Comparison of ENCODE assay signal across 8 cellular contexts in the genomic region with DNA sequence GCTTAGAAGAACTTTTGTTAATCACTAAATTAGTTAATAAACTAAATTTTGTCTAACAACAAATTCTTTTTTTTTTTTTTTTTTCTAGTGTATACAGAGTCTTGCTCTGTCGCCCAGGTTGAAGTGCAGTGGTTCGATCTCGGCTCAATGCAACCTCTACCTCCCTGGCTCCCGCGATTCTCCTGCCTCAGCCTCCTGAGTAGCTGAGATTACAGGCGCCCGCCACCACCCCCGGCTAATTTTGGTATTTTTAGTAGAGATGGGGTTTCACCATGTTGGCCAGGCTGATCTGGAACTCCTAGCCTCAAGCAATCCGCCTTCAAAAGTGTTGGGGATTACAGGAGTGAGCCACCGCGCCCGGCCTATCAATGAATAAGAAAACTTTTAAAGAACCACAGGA. TPM values are rescaled to one million over a fixed set of nuclear protein-coding genes. Genes with fewer than 3 reads are reported as not detected.
DNase-seq lines count a peak whose midpoint lies in the region; ATAC-seq and TF ChIP-seq lines count a peak whose summit lies in the region.

No MANE protein-coding gene starts in this region.

- peak overlapping the region; percentile 66 for H3K4me2 ChIP-seq in fibroblast of lung (ENCODE audit: extremely low read depth, insufficient read depth, low read length)

- H3K27me3 ChIP-seq in SJCRH30 (no peaks in the 10 kb centered on the region), fibroblast of lung (ENCODE audit: control insufficient read depth, insufficient read depth, low read length) (no peaks in the 10 kb centered on the region), sigmoid colon (no peaks in the 10 kb centered on the region)

- no peak overlapping the region for H2AFZ ChIP-seq in fibroblast of lung (ENCODE audit: low read length)

- TF ChIP-seq CTCF in fibroblast of lung (conservative IDR thresholded peaks at IDR 0.05 in 1 of 2, IDR thresholded peaks at IDR 0.05 in 1 of 2; ENCODE audit: low read depth in 1 of 2, low read length in 2 of 2) (no peak), sigmoid colon (IDR thresholded peaks at IDR 0.05) (no peak)

- no peak overlapping the region for H3K9ac ChIP-seq in fibroblast of lung (ENCODE audit: insufficient read depth, low read length)

- peak overlapping the region; percentile 71 for H3K4me3 ChIP-seq in SJCRH30
- H3K4me3 ChIP-seq in fibroblast of lung (replicated peaks in 1 of 4; ENCODE audit: control extremely low read depth in 1 of 4, insufficient read depth in 1 of 4, low read depth in 3 of 4, low read length in 4 of 4): peak overlapping the region in 2 of 4 experiments; percentile 70 to 72
- H3K4me3 ChIP-seq in sigmoid colon: peak overlapping the region in 3 of 4 donors; percentile 61 to 64 (median 61)

- H3K4me1 ChIP-seq in SJCRH30 (peaks cover 9% of the 10 kb centered on the region; the same call in 1 of the 2 replicates), fibroblast of lung (ENCODE audit: control insufficient read depth, extremely low read depth, insufficient read depth, low read length) (peaks cover 4% of the 10 kb centered on the region), sigmoid colon (peaks cover 0 to 18% (median 6%) of the 10 kb centered on the region in 4 donors)

- intact Hi-C loops in sigmoid colon (cut with DNase I): loop anchor here (1.0 to 10.0 kb wide), 3 partner anchors 22 to 1389 kb away; partner anchors contain the start of genes NDUFA5, POT1 and WASL

- no peaks in the 10 kb centered on the region for H4K20me1 ChIP-seq in fibroblast of lung (ENCODE audit: control insufficient read depth, extremely low read depth, insufficient read depth, low read length)

- H3K36me3 ChIP-seq in SJCRH30: no peaks in the 10 kb centered on the region
- no peaks in the 10 kb centered on the region for H3K36me3 ChIP-seq in fibroblast of lung (ENCODE audit: control insufficient read depth, insufficient read depth, low read length)
- H3K36me3 ChIP-seq in sigmoid colon: peaks cover 0 to 6% (median 0%) of the 10 kb centered on the region in 4 donors

- H3K79me2 ChIP-seq in fibroblast of lung (ENCODE audit: control insufficient read depth, insufficient read depth, low read length): no peaks in the 10 kb centered on the region

- peak; percentile 13 for DNase-seq in ELF-1 (ENCODE audit: low read depth, low spot score)
- DNase-seq in SJCRH30: no peak
- DNase-seq in fibroblast of lung (ENCODE audit: low read depth in 2 of 2): no peak
- DNase-seq in sigmoid colon: no peak
- DNase-seq in kidney glomerular epithelial cell (lab: John Stamatoyannopoulos, UW): no peak
- no peak for DNase-seq in NCI-H524 (lab: John Stamatoyannopoulos, UW)

- WGBS in sigmoid colon, 2 donors: 89 to 93% methylated on average over 12 of the region's 12 CpGs

- H3K9me3 ChIP-seq in SJCRH30 (replicated peaks) (no peaks in the 10 kb centered on the region), fibroblast of lung (ENCODE audit: control insufficient read depth, insufficient read depth, low read depth, low read length) (no peaks in the 10 kb centered on the region), sigmoid colon (no peaks in the 10 kb centered on the region)

- no peak for TF ChIP-seq POLR2A in sigmoid colon (IDR thresholded peaks at IDR 0.05)

- H3K27ac ChIP-seq in SJCRH30 (no peak overlapping the region), fibroblast of lung (ENCODE audit: insufficient read depth, low read length) (no peak overlapping the region), sigmoid colon (peak overlapping the region; percentile 82 to 88 (median 86))

- ATAC-seq in HG03159 (IDR thresholded peaks at IDR 0.05; ENCODE audit: unreplicated experiment) (no peak), GM19452 (IDR thresholded peaks at IDR 0.05; ENCODE audit: unreplicated experiment) (no peak)

- TF ChIP-seq EP300 in sigmoid colon (IDR thresholded peaks at IDR 0.05): no peak

RNA-seq across cellular contexts. Expression of gene IQUB, which starts 1.1 kb away (rescaled TPM):
- total RNA-seq in SJCRH30 (2014; rRNA removed; shearing (Covaris generic)): 0.05 and 0.16 TPM in 2 replicates
- total RNA-seq in fibroblast of lung (0.77 and 0.83 TPM in 2 replicates), sigmoid colon (under 1 TPM; 0.27 to 0.83 (median 0.69) TPM)
- polyA plus RNA-seq in fibroblast of lung (0.03 and 0.09 TPM in 2 replicates), sigmoid colon (under 1 TPM in 1 of 3 donors, not detected in 2; 0.10 TPM)
- polyA plus RNA-seq in fibroblast of lung (2012): 0.12 and 0.13 TPM in 2 replicates
- polyA minus RNA-seq in fibroblast of lung (ENCODE audit: low replicate concordance): not detected in 2 replicates

RNA-seq across cellular contexts. Expression of gene NDUFA5, which starts 22.1 kb away (rescaled TPM):
- 94.0 and 105 TPM in 2 replicates for total RNA-seq in SJCRH30 (2014; rRNA removed; shearing (Covaris generic))
- total RNA-seq in fibroblast of lung (31.1 and 45.4 TPM in 2 replicates), sigmoid colon (100 to 1,000 TPM in 1 of 4 donors, 10 to 100 TPM in 3; 60.4 to 112 (median 89.8) TPM)
- polyA plus RNA-seq in fibroblast of lung (26.0 and 35.8 TPM in 2 replicates), sigmoid colon (100 to 1,000 TPM in 2 of 3 donors, 10 to 100 TPM in 1; 55.6 to 211 (median 177) TPM)
- polyA plus RNA-seq in fibroblast of lung (2012): 32.7 and 55.6 TPM in 2 replicates
- 0.35 TPM in 1 of 2 replicates, not detected in the other for polyA minus RNA-seq in fibroblast of lung (ENCODE audit: low replicate concordance)

Comparison
In these comparisons a context has a peak if more than half of its experiments do, and no peak if none do; other contexts are left out.
1. H3K27ac ChIP-seq: peak in sigmoid colon (4 of 4); none in SJCRH30 (single experiment) and fibroblast of lung (single experiment).